ENCODE assay signal across 29 cellular contexts in genomic region chr20:61670274-61670673, GRCh38.
A peak's percentile ranks its signal among the peaks of the same experiment; 100 is the strongest.
DNase-seq lines count a peak whose midpoint lies in the region; ATAC-seq, FAIRE-seq and TF ChIP-seq lines count a peak whose summit lies in the region.
"Had no signal": no experiment of that assay in that cellular context is flagged by ENCODE, and none has a peak within 500 bp of the region (broad histone marks: within the 10 kb centered on the region; RNA-seq: fewer than 3 reads in every experiment).

No MANE protein-coding gene starts in this region.

- H3K4me1 Mint-ChIP-seq in activated naive CD4-positive, alpha-beta T cell treated with anti-CD3 and anti-CD28 coated beads, Interleukin-2, amount 10 ng/mL, durations not matched to agents 7 days and 5 days = no peaks in the 10 kb centered on the region
- H3K4me1 Mint-ChIP-seq: CD14-positive monocyte; CD4-positive, alpha-beta memory T cell; CD4-positive, CD25-positive, alpha-beta regulatory T cell; CD8-positive, alpha-beta memory T cell had no signal

- no peak for TF ChIP-seq CTCF in heart left ventricle (IDR thresholded peaks at IDR 0.05)
- TF ChIP-seq CTCF in K562 (IDR thresholded peaks at IDR 0.05 in 2 of 3, conservative IDR thresholded peaks at IDR 0.05 in 1 of 3; ENCODE audit: insufficient read depth in 2 of 3, low read depth in 1 of 3, low read length in 3 of 3) = no peak
- no peak for TF ChIP-seq CTCF in osteoblast (IDR thresholded peaks at IDR 0.05; ENCODE audit: extremely low read depth, low read depth, low read length)

- H3K36me3 ChIP-seq in heart left ventricle = no peaks in the 10 kb centered on the region
- no peaks in the 10 kb centered on the region for H3K36me3 ChIP-seq in K562 (ENCODE audit: control insufficient read depth, insufficient read depth, low read length)
- no peaks in the 10 kb centered on the region for H3K36me3 ChIP-seq in osteoblast (ENCODE audit: insufficient read depth, low read length)
- H3K36me3 ChIP-seq: BE2C, BLaER1 had no signal

- no peak for FAIRE-seq in K562 (lab: Jason Lieb, UNC)
- FAIRE-seq: A204.1, GM12878, GM12892, GM18507 had no signal

- no peak overlapping the region for H3K4me3 Mint-ChIP-seq in activated naive CD4-positive, alpha-beta T cell treated with anti-CD3 and anti-CD28 coated beads, Interleukin-2, amount 10 ng/mL, durations not matched to agents 7 days and 5 days
- H3K4me3 Mint-ChIP-seq: CD14-positive monocyte; CD4-positive, alpha-beta memory T cell; CD4-positive, CD25-positive, alpha-beta regulatory T cell; CD8-positive, alpha-beta memory T cell had no signal

- intact Hi-C loops in Right ventricle myocardium inferior (cut with DNase I) (no loop called here), heart left ventricle (cut with DNase I) (loop anchor here in 1 of 10 donors (10.0 kb wide), 1 partner anchor 55 kb away; no protein-coding TSS in a partner anchor), right cardiac atrium (cut with DNase I) (no loop called here), cardiac septum (cut with DNase I) (no loop called here), K562 (cut with micrococcal nuclease) (no loop called here)

- BruUV-seq in K562 (replicated peaks; lab: Mats Ljungman, UMichigan) = no TSS peak

- no peaks in the 10 kb centered on the region for H3K9me3 Mint-ChIP-seq in activated naive CD4-positive, alpha-beta T cell treated with anti-CD3 and anti-CD28 coated beads, Interleukin-2, amount 10 ng/mL, durations not matched to agents 7 days and 5 days

- 50 to 75% (median 52%) methylated on average over 3 of the region's 3 CpGs for WGBS in heart left ventricle, 4 donors
- 40% methylated on average over 3 of the region's 3 CpGs for WGBS in right cardiac atrium
- WGBS in K562 (ENCODE audit: insufficient coverage, low coverage, missing lambda C conversion rate) = 0% methylated on average over 3 of the region's 3 CpGs

- H3K4me2 ChIP-seq in K562 (ENCODE audit: insufficient read depth, low read length) (no peak overlapping the region), osteoblast (ENCODE audit: insufficient read depth, low read length) (no peak overlapping the region)

- TF ChIP-seq RAD21 in K562 (CRISPR knock-in tag; conservative IDR thresholded peaks at IDR 0.05 in 1 of 2, IDR thresholded peaks at IDR 0.05 in 1 of 2) = no peak

- H4K20me1 ChIP-seq in K562 (replicated peaks; ENCODE audit: control insufficient read depth, insufficient read depth, low read length) (peaks cover 6% of the 10 kb centered on the region; the same call in 1 of the 2 replicates), osteoblast (ENCODE audit: insufficient read depth, low read length) (no peaks in the 10 kb centered on the region)
- H4K20me1 ChIP-seq: BLaER1 had no signal

- no peak overlapping the region for H3K27ac Mint-ChIP-seq in activated naive CD4-positive, alpha-beta T cell treated with anti-CD3 and anti-CD28 coated beads, Interleukin-2, amount 10 ng/mL, durations not matched to agents 7 days and 5 days
- H3K27ac Mint-ChIP-seq: CD14-positive monocyte; CD4-positive, alpha-beta memory T cell had no signal

- H3K79me2 ChIP-seq in K562 (ENCODE audit: control insufficient read depth, insufficient read depth, low read length) = no peaks in the 10 kb centered on the region
- H3K79me2 ChIP-seq in osteoblast (ENCODE audit: insufficient read depth, low read length) = no peaks in the 10 kb centered on the region

- H3K4me1 ChIP-seq in heart left ventricle (no peaks in the 10 kb centered on the region), right cardiac atrium (ENCODE audit: control insufficient read depth, insufficient read depth, low read length) (no peaks in the 10 kb centered on the region), K562 (replicated peaks in 1 of 2; ENCODE audit: control insufficient read depth in 2 of 2, insufficient read depth in 2 of 2, low read length in 2 of 2) (no peaks in the 10 kb centered on the region), osteoblast (ENCODE audit: insufficient read depth, low read length) (no peaks in the 10 kb centered on the region)
- H3K4me1 ChIP-seq: BE2C had no signal

- H3K36me3 Mint-ChIP-seq in activated naive CD4-positive, alpha-beta T cell treated with anti-CD3 and anti-CD28 coated beads, Interleukin-2, amount 10 ng/mL, durations not matched to agents 7 days and 5 days = no peaks in the 10 kb centered on the region
- H3K36me3 Mint-ChIP-seq: CD14-positive monocyte; CD4-positive, alpha-beta memory T cell; CD4-positive, CD25-positive, alpha-beta regulatory T cell; CD8-positive, alpha-beta memory T cell had no signal

- no peaks in the 10 kb centered on the region for H3K9me1 ChIP-seq in K562 (ENCODE audit: control insufficient read depth, insufficient read depth, low read length)

- no peak for TF ChIP-seq EP300 in K562 (IDR thresholded peaks at IDR 0.05; ENCODE audit: low read length)

- CTCF ChIA-PET in K562 (lab: Yijun Ruan, JAX; ENCODE audit: low intra/inter-chr PET ratio) = no interaction called here
- CTCF ChIA-PET in activated naive CD4-positive, alpha-beta T cell treated with anti-CD3 and anti-CD28 coated beads, Interleukin-2, amount 10 ng/mL, durations not matched to agents 7 days and 5 days (lab: Charles Lee) = no interaction called here

- H3K27me3 Mint-ChIP-seq in activated naive CD4-positive, alpha-beta T cell treated with anti-CD3 and anti-CD28 coated beads, Interleukin-2, amount 10 ng/mL, durations not matched to agents 7 days and 5 days = no peaks in the 10 kb centered on the region

- H3K4me3 ChIP-seq in heart left ventricle (no peak overlapping the region), right cardiac atrium (ENCODE audit: low read length) (no peak overlapping the region), K562 (no peak overlapping the region), osteoblast (ENCODE audit: insufficient read depth, low read length) (no peak overlapping the region)
- H3K4me3 ChIP-seq: BLaER1, GM12878 had no signal

- no peak for TF ChIP-seq POLR2A in heart left ventricle (IDR thresholded peaks at IDR 0.05)
- TF ChIP-seq POLR2A in K562 (conservative IDR thresholded peaks at IDR 0.05) = no peak

- no peak overlapping the region for H3K9ac ChIP-seq in K562 (ENCODE audit: insufficient read depth in 1 of 2, low read depth in 2 of 2, low read length in 2 of 2)
- H3K9ac ChIP-seq: BLaER1 had no signal

- H3K27me3 ChIP-seq in heart left ventricle (peaks cover 0 to 9% (median 0%) of the 10 kb centered on the region in 9 donors), right cardiac atrium (ENCODE audit: control insufficient read depth, insufficient read depth) (no peaks in the 10 kb centered on the region), K562 (ENCODE audit: control insufficient read depth in 2 of 2, insufficient read depth in 2 of 2, low read length in 2 of 2) (peaks cover 3 to 37% of the 10 kb centered on the region in 2 experiments; a peak in 3 of 5 replicates), osteoblast (ENCODE audit: insufficient read depth, low read length) (no peaks in the 10 kb centered on the region)
- H3K27me3 ChIP-seq: BE2C, BLaER1 had no signal

- POLR2A ChIA-PET in K562 (lab: Yijun Ruan, JAX) = interaction anchor here (0.7 kb wide), 1 partner anchor 11 kb away, joined by 4 read pairs; no protein-coding TSS in a partner anchor

- H3K27ac ChIP-seq in heart left ventricle (no peak overlapping the region), right cardiac atrium (ENCODE audit: low read length) (no peak overlapping the region), K562 (ENCODE audit: extremely low read depth, low read depth, low read length) (no peak overlapping the region), osteoblast (ENCODE audit: low read depth, low read length) (no peak overlapping the region)

- ATAC-seq in Right ventricle myocardium inferior (peak; percentile 45), heart left ventricle (no peak), right cardiac atrium (peak; percentile 58 to 90), K562 (no peak)
- ATAC-seq: GM12878 had no signal

- no peak for DNase-seq in Right ventricle myocardium inferior (ENCODE audit: missing footprints)
- DNase-seq in heart left ventricle = no peak
- peak in 2 of 3 donors; percentile 44 to 46 for DNase-seq in right cardiac atrium
- no peak for DNase-seq in cardiac septum (ENCODE audit: low spot score)
- DNase-seq in K562 (ENCODE audit: extremely low read depth in 1 of 4, low spot score in 3 of 4) = no peak
- peak; percentile 50 for DNase-seq in osteoblast (ENCODE audit: insufficient read length, low spot score, missing footprints)
- no peak for DNase-seq in hippocampal formation (lab: John Stamatoyannopoulos, UW)
- no peak for DNase-seq in activated naive CD4-positive, alpha-beta T cell treated with anti-CD3 and anti-CD28 coated beads, Interleukin-2, amount 10 ng/mL, durations not matched to agents 7 days and 5 days
- DNase-seq: 8988T; ACHN; BE2C; C1 segment of cervical spinal cord; CD4-positive, alpha-beta memory T cell; CD4-positive, CD25-positive, alpha-beta regulatory T cell; CD8-positive, alpha-beta memory T cell; COR-L47; DMS 273 treated with DMSO at 0.1 percent for 48 hours; DMS153; DMS53; DMS79; DND-41; EL; GDM1 had no signal

- in situ Hi-C loops in K562 (cut with MboI) = no loop called here

- H2AFZ ChIP-seq in K562 (ENCODE audit: low read depth, low read length) = no peak overlapping the region
- H2AFZ ChIP-seq in osteoblast (ENCODE audit: low read length) = no peak overlapping the region

- no peaks in the 10 kb centered on the region for H3K9me3 ChIP-seq in heart left ventricle
- no peaks in the 10 kb centered on the region for H3K9me3 ChIP-seq in right cardiac atrium (ENCODE audit: control insufficient read depth, low read length)
- no peaks in the 10 kb centered on the region for H3K9me3 ChIP-seq in K562 (replicated peaks; ENCODE audit: control insufficient read depth, insufficient read depth, low read depth, low read length)
- H3K9me3 ChIP-seq in osteoblast (ENCODE audit: low read depth, low read length) = no peaks in the 10 kb centered on the region
- H3K9me3 ChIP-seq: BE2C, BLaER1 had no signal

TF ChIP-seq in K562, 482 proteins besides CTCF, POLR2A, EP300 and RAD21:
- TF ChIP-seq PHF8 (IDR thresholded peaks at IDR 0.05; ENCODE audit: borderline replicate concordance, low read length) (no peak), USF2 (CRISPR knock-in tag; IDR thresholded peaks at IDR 0.05) (peak; percentile 16; the same call in 1 of the 2 replicates)

Comparison
In these comparisons a context has a peak if more than half of its experiments do, and no peak if none do; other contexts are left out.
1. ATAC-seq: peak in Right ventricle myocardium inferior (single experiment) and right cardiac atrium (2 of 2); none in heart left ventricle (0 of 4) and K562 (single experiment).
2. DNase-seq: peak in right cardiac atrium (2 of 3) and osteoblast (single experiment); none in Right ventricle myocardium inferior (single experiment), heart left ventricle (0 of 5), cardiac septum (single experiment), K562 (0 of 4), hippocampal formation (0 of 2) and activated naive CD4-positive, alpha-beta T cell treated with anti-CD3 and anti-CD28 coated beads, Interleukin-2, amount 10 ng/mL, durations not matched to agents 7 days and 5 days (single experiment).